Comparison of ENCODE assay signal across 7 cellular contexts in the genomic region with DNA sequence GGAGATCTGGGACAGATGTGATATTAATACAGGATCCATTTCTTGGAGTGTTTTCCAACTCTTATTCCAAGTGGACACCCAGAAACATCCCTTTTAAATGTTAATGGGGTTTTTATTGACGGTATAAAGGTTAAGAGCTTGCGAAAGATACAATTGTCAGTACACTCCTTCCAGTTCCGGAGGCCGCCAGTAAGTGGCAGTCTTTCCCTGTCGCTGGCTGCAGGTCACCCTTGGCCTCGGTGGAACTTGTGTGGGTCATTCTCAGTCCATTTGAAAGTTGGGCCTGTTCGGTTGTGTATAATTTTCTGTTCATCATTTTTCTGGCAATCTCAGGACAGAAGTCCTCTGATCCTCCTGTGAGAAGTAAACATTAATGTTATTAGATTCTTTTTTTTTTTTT.
DNase-seq lines count a peak whose midpoint lies in the region; ATAC-seq, FAIRE-seq and TF ChIP-seq lines count a peak whose summit lies in the region.
"Not testable (repeated sequence)": the region's sequence is repeated elsewhere in the genome, so short reads cannot be mapped to it uniquely, and the experiment has no call there.

No MANE protein-coding gene starts in this region.

- not testable (repeated sequence) for TF ChIP-seq CTCF in PC-3 (conservative IDR thresholded peaks at IDR 0.05; ENCODE audit: low read depth, low read length); activated CD8-positive, alpha-beta T cell treated with anti-CD3 and anti-CD28 coated beads for 36 hours (IDR thresholded peaks at IDR 0.05); body of pancreas (IDR thresholded peaks at IDR 0.05); heart right ventricle (IDR thresholded peaks at IDR 0.05); HepG2 (CRISPR knock-in tag; IDR thresholded peaks at IDR 0.05); pancreas (IDR thresholded peaks at IDR 0.05); upper lobe of right lung (IDR thresholded peaks at IDR 0.05)

- not testable (repeated sequence) for H3K27ac ChIP-seq in PC-3 (ENCODE audit: low read length); body of pancreas; heart right ventricle; HepG2 (ENCODE audit: extremely low read length, insufficient read depth, low read length); pancreas; upper lobe of right lung

- POLR2A ChIA-PET in PC-3 (lab: Charles Lee; ENCODE audit: unreplicated experiment); activated CD8-positive, alpha-beta T cell treated with anti-CD3 and anti-CD28 coated beads for 36 hours (lab: Charles Lee); HepG2 (lab: Yijun Ruan, JAX): not testable (repeated sequence)

- H3K9me2 ChIP-seq in PC-3 (replicated peaks; ENCODE audit: low read length), result not testable (repeated sequence)

- not testable (repeated sequence) for DNase-seq in PC-3; activated CD8-positive, alpha-beta T cell treated with anti-CD3 and anti-CD28 coated beads for 36 hours; body of pancreas; heart right ventricle; HepG2 (ENCODE audit: low spot score); pancreas; upper lobe of right lung

- H3K27me3 Mint-ChIP-seq in activated CD8-positive, alpha-beta T cell treated with anti-CD3 and anti-CD28 coated beads for 36 hours, result not testable (repeated sequence)

- H3F3A ChIP-seq in PC-3 (ENCODE audit: low read length, unreplicated experiment), result not testable (repeated sequence)

- H2AFZ ChIP-seq in PC-3 (ENCODE audit: low read length); HepG2 (ENCODE audit: low read length): not testable (repeated sequence)

- FAIRE-seq in HepG2 (lab: Jason Lieb, UNC); pancreas (lab: Jason Lieb, UNC): not testable (repeated sequence)

- not testable (repeated sequence) for H3K79me2 ChIP-seq in PC-3 (ENCODE audit: low read length); HepG2 (ENCODE audit: insufficient read depth, low read length)

- in situ Hi-C loops in HepG2 (cut with HindIII; ENCODE audit: extremely low pct_ligation_motif_present, low pct_unique_long_range_greater_than_20kb), result not testable (repeated sequence)

- not testable (repeated sequence) for H3K4me1 ChIP-seq in PC-3 (ENCODE audit: insufficient read depth, low read length); body of pancreas; heart right ventricle; HepG2 (ENCODE audit: insufficient read depth, low read length); pancreas; upper lobe of right lung

- no CpG with 5 or more reads among the region's 7 CpGs for WGBS in body of pancreas, 2 donors
- WGBS in heart right ventricle, 2 donors, result no CpG with 5 or more reads among the region's 7 CpGs
- no CpG with 5 or more reads among the region's 7 CpGs for WGBS in HepG2 (ENCODE audit: low lambda C conversion rate)
- no CpG with 5 or more reads among the region's 7 CpGs for WGBS in pancreas, 2 donors

- not testable (repeated sequence) for H3K36me3 Mint-ChIP-seq in activated CD8-positive, alpha-beta T cell treated with anti-CD3 and anti-CD28 coated beads for 36 hours (ENCODE audit: low read depth)

- H3K9ac ChIP-seq in PC-3 (ENCODE audit: low read length); HepG2 (ENCODE audit: insufficient read depth, low read depth, low read length): not testable (repeated sequence)

- H3K4me2 ChIP-seq in PC-3 (ENCODE audit: low read length); HepG2 (ENCODE audit: low read depth, low read length): not testable (repeated sequence)

- CTCF ChIA-PET in PC-3 (lab: Charles Lee); activated CD8-positive, alpha-beta T cell treated with anti-CD3 and anti-CD28 coated beads for 36 hours (lab: Charles Lee); HepG2 (lab: Yijun Ruan, JAX; ENCODE audit: low intra/inter-chr PET ratio, low total read pairs): not testable (repeated sequence)

- not testable (repeated sequence) for H3K4me3 ChIP-seq in PC-3 (ENCODE audit: low read length); body of pancreas; heart right ventricle; HepG2 (replicated peaks in 1 of 3; ENCODE audit: insufficient read depth in 1 of 3, low read depth in 2 of 3, low read length in 3 of 3); pancreas; upper lobe of right lung

- H3K4me1 Mint-ChIP-seq in activated CD8-positive, alpha-beta T cell treated with anti-CD3 and anti-CD28 coated beads for 36 hours (ENCODE audit: low read depth), result not testable (repeated sequence)

- not testable (repeated sequence) for H3K27ac Mint-ChIP-seq in activated CD8-positive, alpha-beta T cell treated with anti-CD3 and anti-CD28 coated beads for 36 hours

- H3K9me3 ChIP-seq in PC-3 (ENCODE audit: low read length); body of pancreas; heart right ventricle; HepG2 (ENCODE audit: low read length); pancreas; upper lobe of right lung: not testable (repeated sequence)

- H3K4me3 Mint-ChIP-seq in activated CD8-positive, alpha-beta T cell treated with anti-CD3 and anti-CD28 coated beads for 36 hours, result not testable (repeated sequence)

- H4K20me1 ChIP-seq in PC-3 (ENCODE audit: low read length); HepG2 (ENCODE audit: insufficient read depth, low read length): not testable (repeated sequence)

- not testable (repeated sequence) for H3K27me3 ChIP-seq in PC-3 (ENCODE audit: low read length); body of pancreas; heart right ventricle; HepG2 (ENCODE audit: control insufficient read depth in 1 of 2, insufficient read depth in 2 of 2, low read length in 2 of 2); pancreas; upper lobe of right lung

- not testable (repeated sequence) for TF ChIP-seq RAD21 in HepG2 (CRISPR knock-in tag; IDR thresholded peaks at IDR 0.05)

- TF ChIP-seq POLR2A in body of pancreas (IDR thresholded peaks at IDR 0.05); HepG2 (IDR thresholded peaks at IDR 0.05; ENCODE audit: insufficient read depth in 1 of 2, low read depth in 2 of 2, low read length in 2 of 2): not testable (repeated sequence)

- H3K9me3 Mint-ChIP-seq in activated CD8-positive, alpha-beta T cell treated with anti-CD3 and anti-CD28 coated beads for 36 hours, result not testable (repeated sequence)

- intact Hi-C loops in PC-3 (cut with micrococcal nuclease); activated CD8-positive, alpha-beta T cell treated with anti-CD3 and anti-CD28 coated beads for 36 hours (cut with micrococcal nuclease); body of pancreas (cut with DNase I); heart right ventricle (cut with DNase I); HepG2 (cut with micrococcal nuclease; ENCODE audit: unreplicated experiment); pancreas (cut with DNase I); upper lobe of right lung (cut with DNase I): not testable (repeated sequence)

- TF ChIP-seq EP300 in HepG2 (IDR thresholded peaks at IDR 0.05; ENCODE audit: low read depth in 2 of 2, low read length in 2 of 2); HepG2 (CRISPR knock-in tag; IDR thresholded peaks at IDR 0.05; ENCODE audit: borderline replicate concordance): not testable (repeated sequence)

- ATAC-seq in PC-3 (peak; percentile 57; the same call in 1 of the 2 replicates), body of pancreas (peak; percentile 78), heart right ventricle (peak; percentile 58 to 76 (median 67)), HepG2 (peak; percentile 73), pancreas (peak; percentile 61 to 89 (median 81)), upper lobe of right lung (peak; percentile 85)
- ATAC-seq in activated CD8-positive, alpha-beta T cell treated with anti-CD3 and anti-CD28 coated beads for 36 hours, result peak; percentile 76

- BruUV-seq in PC-3 (replicated peaks; lab: Mats Ljungman, UMichigan); HepG2 (replicated peaks; lab: Mats Ljungman, UMichigan): not testable (repeated sequence)

- H3K36me3 ChIP-seq in PC-3 (ENCODE audit: low read depth, low read length); body of pancreas (replicated peaks in 1 of 2; ENCODE audit: insufficient read depth in 1 of 2, low read depth in 2 of 2); heart right ventricle; HepG2 (replicated peaks in 1 of 2; ENCODE audit: control insufficient read depth in 1 of 2, insufficient read depth in 2 of 2, low read length in 2 of 2); pancreas; upper lobe of right lung: not testable (repeated sequence)
